30 cellular contexts compared by ENCODE assay signal in genomic region chr1:31380181-31380580, GRCh38. TPM values are rescaled to one million over a fixed set of nuclear protein-coding genes. Genes with fewer than 3 reads are reported as not detected.
DNase-seq lines count a peak whose midpoint lies in the region; ATAC-seq, FAIRE-seq and TF ChIP-seq lines count a peak whose summit lies in the region.
"Had no signal": no experiment of that assay in that cellular context is flagged by ENCODE, and none has a peak within 500 bp of the region (broad histone marks: within the 10 kb centered on the region; RNA-seq: fewer than 3 reads in every experiment).

No MANE protein-coding gene starts in this region.

- TF ChIP-seq POLR2A in heart left ventricle (IDR thresholded peaks at IDR 0.05) (no peak), spleen (IDR thresholded peaks at IDR 0.05) (no peak)

- H3K4me3 ChIP-seq in heart left ventricle (no peak overlapping the region), bronchial epithelial cell (ENCODE audit: low read depth, low read length) (no peak overlapping the region), spleen (no peak overlapping the region)
- H3K4me3 ChIP-seq: A549, coronary artery, GM12878, HAP-1, Peyer's patch, right lobe of liver, tibial nerve had no signal

- TF ChIP-seq CTCF in heart left ventricle (IDR thresholded peaks at IDR 0.05): no peak
- TF ChIP-seq CTCF in bronchial epithelial cell (IDR thresholded peaks at IDR 0.05; ENCODE audit: insufficient read depth, low read length, severe bottlenecking): no peak
- no peak for TF ChIP-seq CTCF in spleen (IDR thresholded peaks at IDR 0.05 in 8 of 11, conservative IDR thresholded peaks at IDR 0.05 in 3 of 11)

- intact Hi-C loops in heart left ventricle (cut with DNase I): loop anchor here in 1 of 10 donors (10.0 kb wide), 1 partner anchor 255 kb away; no protein-coding TSS in a partner anchor
- intact Hi-C loops in Right ventricle myocardium superior (cut with DNase I): no loop called here
- intact Hi-C loops in spleen (cut with DNase I; ENCODE audit: low total_unique reads): no loop called here
- intact Hi-C loops in sciatic nerve (cut with DNase I): no loop called here

- 39 to 65% (median 53%) methylated on average over 3 of the region's 3 CpGs for WGBS in heart left ventricle, 4 donors
- 80 to 94% (median 89%) methylated on average over 2 to 3 of the region's 3 CpGs for WGBS in spleen, 5 donors

- H3K27me3 ChIP-seq in heart left ventricle (no peaks in the 10 kb centered on the region), bronchial epithelial cell (ENCODE audit: control insufficient read depth, insufficient read depth, low read length) (no peaks in the 10 kb centered on the region), spleen (replicated peaks in 1 of 7) (peaks cover 0 to 6% (median 0%) of the 10 kb centered on the region in 7 donors)
- H3K27me3 ChIP-seq: Peyer's patch, right lobe of liver, tibial nerve had no signal

- peak overlapping the region in 10 of 12 donors; percentile 43 to 97 (median 82) for H3K27ac ChIP-seq in heart left ventricle
- H3K27ac ChIP-seq in spleen: no peak overlapping the region
- H3K27ac ChIP-seq: A549, coronary artery, HL-60, parathyroid adenoma, Peyer's patch, right lobe of liver, tibial nerve had no signal

- H3K9me3 ChIP-seq in heart left ventricle: no peaks in the 10 kb centered on the region
- no peaks in the 10 kb centered on the region for H3K9me3 ChIP-seq in spleen
- H3K9me3 ChIP-seq: A549, HAP-1, Peyer's patch, right lobe of liver, tibial nerve had no signal

- H3K4me1 ChIP-seq in heart left ventricle: peaks cover 0 to 37% (median 10%) of the 10 kb centered on the region in 12 donors
- no peaks in the 10 kb centered on the region for H3K4me1 ChIP-seq in spleen
- H3K4me1 ChIP-seq: HAP-1, parathyroid adenoma, Peyer's patch, right lobe of liver, tibial nerve had no signal

- ATAC-seq in heart left ventricle (no peak), Right ventricle myocardium superior (ENCODE audit: poor library complexity) (no peak), sciatic nerve (no peak), GM21528 (IDR thresholded peaks at IDR 0.05; ENCODE audit: low FRiP score, unreplicated experiment) (no peak)
- ATAC-seq: A549; activated T-helper 17 cell treated with anti-CD3 and anti-CD28 coated beads, Interleukin-2, amount 50 U/mL, for 72 hours; CD8-positive, alpha-beta T cell; effector memory CD8-positive, alpha-beta T cell; GM12878; right lobe of liver had no signal

- peak; percentile 55 for FAIRE-seq in bronchial epithelial cell (lab: Jason Lieb, UNC)
- FAIRE-seq: A549, GM12878 had no signal

- H3K36me3 ChIP-seq in heart left ventricle (no peaks in the 10 kb centered on the region), bronchial epithelial cell (ENCODE audit: control insufficient read depth, insufficient read depth, low read length) (no peaks in the 10 kb centered on the region), spleen (no peaks in the 10 kb centered on the region)
- H3K36me3 ChIP-seq: HAP-1, Peyer's patch, right lobe of liver, tibial nerve had no signal

- peak in 1 of 5 donors; percentile 56 for DNase-seq in heart left ventricle
- no peak for DNase-seq in Right ventricle myocardium superior
- no peak for DNase-seq in bronchial epithelial cell (ENCODE audit: low read depth)
- DNase-seq in hypothalamus (lab: John Stamatoyannopoulos, UW): peak in 29 of 51 donors; percentile 14 to 73 (median 48)
- DNase-seq in spleen: peak; percentile 38
- DNase-seq in sciatic nerve (ENCODE audit: low spot score): no peak
- DNase-seq in central memory CD4-positive, alpha-beta T cell: no peak
- DNase-seq: activated naive CD4-positive, alpha-beta T cell treated with anti-CD3 and anti-CD28 coated beads, Interleukin-2, amount 10 ng/mL, durations not matched to agents 7 days and 5 days; amniotic stem cell; CD8-positive, alpha-beta T cell; DMS153; effector memory CD8-positive, alpha-beta T cell; foreskin fibroblast; mesenchymal stem cell; NCI-H1417; NCI-H2029; NCI-H526 treated with DMSO at 0.1 percent for 48 hours; Peyer's patch; right lobe of liver; SIG-M5; stimulated activated CD4-positive, alpha-beta T cell treated with anti-CD3 and anti-CD28 coated beads, Interleukin-4, amount 100 ng/mL, for 1 hour had no signal

RNA-seq across cellular contexts. Expression of gene FABP3, which starts 7.3 kb away (rescaled TPM):
- total RNA-seq in heart left ventricle: 1,000 to 10,000 TPM; 2,591 to 6,997 (median 5,230) TPM
- polyA plus RNA-seq in heart left ventricle: over 10,000 TPM in 1 of 2 donors, 1,000 to 10,000 TPM in 1; 4,008 to 10,560 TPM
- 4,881 TPM for total RNA-seq in Right ventricle myocardium superior
- total RNA-seq in bronchial epithelial cell: 0.79 and 3.8 TPM in 2 replicates
- total RNA-seq in spleen: 10 to 100 TPM in 6 of 7 donors, 1 to 10 TPM in 1; 4.1 to 57.1 (median 24.7) TPM
- polyA plus RNA-seq in spleen: 10 to 100 TPM; 14.2 to 50.0 (median 22.2) TPM
- total RNA-seq in sciatic nerve: 6.5 TPM
- total RNA-seq: activated T-helper 17 cell treated with anti-CD3 and anti-CD28 coated beads, Interleukin-2, amount 50 U/mL, for 72 hours; CD8-positive, alpha-beta T cell had no signal
- polyA plus RNA-seq: A549 had no signal

RNA-seq across cellular contexts. Expression of gene SERINC2, which starts 32.8 kb away (rescaled TPM):
- total RNA-seq in heart left ventricle (1 to 10 TPM in 8 of 9 donors, under 1 TPM in 1; 0.94 to 8.5 (median 2.2) TPM), Right ventricle myocardium superior (1.5 TPM), bronchial epithelial cell (23.2 and 40.7 TPM in 2 replicates), spleen (1 to 10 TPM; 1.4 to 8.7 (median 2.8) TPM), sciatic nerve (1.4 TPM)
- polyA plus RNA-seq in heart left ventricle (1 to 10 TPM; 2.7 to 5.4 TPM), spleen (1 to 10 TPM; 1.3 to 4.1 (median 2.4) TPM)
- total RNA-seq: CD8-positive, alpha-beta T cell had no signal

Comparison
In these comparisons a context has a peak if more than half of its experiments do, and no peak if none do; other contexts are left out.
1. DNase-seq: peak in hypothalamus (29 of 51) and spleen (single experiment); none in Right ventricle myocardium superior (single experiment), bronchial epithelial cell (single experiment), sciatic nerve (single experiment) and central memory CD4-positive, alpha-beta T cell (single experiment).
2. H3K27ac ChIP-seq: peak in heart left ventricle (10 of 12); none in spleen (0 of 8).
3. RNA of gene FABP3, which starts 7.3 kb away (total RNA-seq): 2,591 to 6,997 TPM in heart left ventricle and 4,881 TPM in Right ventricle myocardium superior (single experiment); 4.1 to 57.1 TPM in spleen, 6.5 TPM in sciatic nerve (single experiment) and 0.79 to 3.8 TPM in bronchial epithelial cell; every median in the first group is over 10 times any median in the second.